In the genomic region with DNA sequence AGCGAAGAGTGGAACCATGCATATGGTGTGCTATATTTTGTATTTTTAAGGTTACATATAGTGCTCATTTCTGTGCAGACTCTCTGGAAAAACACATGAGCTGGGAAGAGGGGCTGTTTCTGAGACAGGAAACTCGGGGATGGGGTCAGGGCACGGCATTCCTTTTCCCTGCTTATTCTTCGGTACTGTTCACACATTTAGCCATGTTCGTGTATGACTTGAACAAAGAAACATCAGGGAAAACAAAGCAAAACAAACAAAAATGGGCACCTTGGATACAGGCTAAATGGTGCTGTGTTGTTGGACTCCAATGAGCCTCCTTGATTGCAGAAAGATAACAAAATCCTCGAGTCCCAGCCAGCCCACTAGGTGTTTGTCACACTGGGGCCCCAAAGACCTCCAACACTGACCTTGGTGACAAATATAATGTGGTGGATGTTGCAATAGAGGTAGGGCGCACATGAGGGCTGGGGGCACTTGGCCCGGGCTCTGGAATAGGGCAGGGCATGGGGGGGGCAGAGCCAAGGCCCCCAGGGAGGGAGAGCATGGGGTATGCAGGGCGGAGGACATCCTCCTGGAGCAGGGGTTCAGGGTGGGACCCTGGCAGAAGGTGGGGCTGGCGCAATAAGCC, we compare ENCODE assay signal across 1 cellular context.
TF ChIP-seq lines count a peak whose summit lies in the region.

No MANE protein-coding gene starts in this region.

TF ChIP-seq in HepG2, 621 proteins besides CTCF, POLR2A, EP300 and RAD21 (continued from another document and continues in another):
- TF ChIP-seq CERS6 (CRISPR knock-in tag; IDR thresholded peaks at IDR 0.05) (no peak), HOXA3 (CRISPR knock-in tag; IDR thresholded peaks at IDR 0.05) (peak; percentile 33; the same call in 1 of the 2 replicates), ZIK1 (CRISPR knock-in tag; IDR thresholded peaks at IDR 0.05; ENCODE audit: borderline replicate concordance, low read depth) (no peak), MXD3 (CRISPR knock-in tag; IDR thresholded peaks at IDR 0.05) (no peak), ZNF746 (CRISPR knock-in tag; IDR thresholded peaks at IDR 0.05) (0 out of 2 replicates have a peak, but pooled peaks have one; percentile 26), BCL6 (CRISPR knock-in tag; IDR thresholded peaks at IDR 0.05) (peak; percentile 98), NFE2 (CRISPR knock-in tag; IDR thresholded peaks at IDR 0.05) (no peak), ELF4 (CRISPR knock-in tag; IDR thresholded peaks at IDR 0.05; ENCODE audit: borderline replicate concordance) (no peak), CREB3 (CRISPR knock-in tag; IDR thresholded peaks at IDR 0.05) (no peak), ZNF33B (CRISPR knock-in tag; IDR thresholded peaks at IDR 0.05) (no peak), MAZ (IDR thresholded peaks at IDR 0.05; ENCODE audit: borderline replicate concordance, low read depth, low read length) (no peak), MAZ (CRISPR knock-in tag; IDR thresholded peaks at IDR 0.05; ENCODE audit: low read depth) (no peak; the same call in 1 of the 2 replicates), KAT8 (CRISPR knock-in tag; IDR thresholded peaks at IDR 0.05) (peak; percentile 10; the same call in 1 of the 2 replicates), ZBTB3 (CRISPR knock-in tag; IDR thresholded peaks at IDR 0.05; ENCODE audit: borderline replicate concordance, low read depth) (no peak), NFKB2 (CRISPR knock-in tag; IDR thresholded peaks at IDR 0.05; ENCODE audit: borderline replicate concordance) (no peak), ZNF3 (CRISPR knock-in tag; IDR thresholded peaks at IDR 0.05) (0 out of 2 replicates have a peak, but pooled peaks have one; percentile 32), NCOA1 (CRISPR knock-in tag; IDR thresholded peaks at IDR 0.05) (no peak), KDM3A (CRISPR knock-in tag; IDR thresholded peaks at IDR 0.05; ENCODE audit: low read depth) (0 out of 2 replicates have a peak, but pooled peaks have one; percentile 39), SP5 (CRISPR knock-in tag; IDR thresholded peaks at IDR 0.05; ENCODE audit: borderline replicate concordance, low read depth) (peak; percentile 73), NFYB (CRISPR knock-in tag; IDR thresholded peaks at IDR 0.05) (no peak), CREM (IDR thresholded peaks at IDR 0.05) (peak; percentile 58; the same call in 1 of the 2 replicates), CREM (CRISPR knock-in tag; IDR thresholded peaks at IDR 0.05) (no peak), YEATS4 (CRISPR knock-in tag; IDR thresholded peaks at IDR 0.05; ENCODE audit: borderline replicate concordance) (no peak; the same call in 1 of the 2 replicates), ZC3H13 (CRISPR knock-in tag; IDR thresholded peaks at IDR 0.05) (no peak), SP2 (CRISPR knock-in tag; IDR thresholded peaks at IDR 0.05) (no peak), PHF21A (CRISPR knock-in tag; IDR thresholded peaks at IDR 0.05) (peak; percentile 70; the same call in 1 of the 2 replicates), CENPT (CRISPR knock-in tag; IDR thresholded peaks at IDR 0.05; ENCODE audit: low read depth) (no peak), SMARCE1 (IDR thresholded peaks at IDR 0.05; ENCODE audit: borderline replicate concordance) (no peak), ESRRA (CRISPR knock-in tag; IDR thresholded peaks at IDR 0.05; ENCODE audit: low read depth) (peak; percentile 81), RORA (CRISPR knock-in tag; IDR thresholded peaks at IDR 0.05) (no peak), KLF12 (CRISPR knock-in tag; IDR thresholded peaks at IDR 0.05; ENCODE audit: borderline replicate concordance) (0 out of 2 replicates have a peak, but pooled peaks have one; percentile 66), RFXANK (CRISPR knock-in tag; IDR thresholded peaks at IDR 0.05) (no peak), MTA1 (CRISPR knock-in tag; IDR thresholded peaks at IDR 0.05; ENCODE audit: borderline replicate concordance) (peak; percentile 91; the same call in 1 of the 2 replicates)
- TF ChIP-seq, protein P1, sequence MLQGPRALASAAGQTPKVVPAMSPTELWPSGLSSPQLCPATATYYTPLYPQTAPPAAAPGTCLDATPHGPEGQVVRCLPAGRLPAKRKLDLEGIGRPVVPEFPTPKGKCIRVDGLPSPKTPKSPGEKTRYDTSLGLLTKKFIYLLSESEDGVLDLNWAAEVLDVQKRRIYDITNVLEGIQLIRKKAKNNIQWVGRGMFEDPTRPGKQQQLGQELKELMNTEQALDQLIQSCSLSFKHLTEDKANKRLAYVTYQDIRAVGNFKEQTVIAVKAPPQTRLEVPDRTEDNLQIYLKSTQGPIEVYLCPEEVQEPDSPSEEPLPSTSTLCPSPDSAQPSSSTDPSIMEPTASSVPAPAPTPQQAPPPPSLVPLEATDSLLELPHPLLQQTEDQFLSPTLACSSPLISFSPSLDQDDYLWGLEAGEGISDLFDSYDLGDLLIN (CRISPR knock-in tag; IDR thresholded peaks at IDR 0.05; ENCODE audit: borderline replicate concordance) = no peak
- TF ChIP-seq, protein P2, sequence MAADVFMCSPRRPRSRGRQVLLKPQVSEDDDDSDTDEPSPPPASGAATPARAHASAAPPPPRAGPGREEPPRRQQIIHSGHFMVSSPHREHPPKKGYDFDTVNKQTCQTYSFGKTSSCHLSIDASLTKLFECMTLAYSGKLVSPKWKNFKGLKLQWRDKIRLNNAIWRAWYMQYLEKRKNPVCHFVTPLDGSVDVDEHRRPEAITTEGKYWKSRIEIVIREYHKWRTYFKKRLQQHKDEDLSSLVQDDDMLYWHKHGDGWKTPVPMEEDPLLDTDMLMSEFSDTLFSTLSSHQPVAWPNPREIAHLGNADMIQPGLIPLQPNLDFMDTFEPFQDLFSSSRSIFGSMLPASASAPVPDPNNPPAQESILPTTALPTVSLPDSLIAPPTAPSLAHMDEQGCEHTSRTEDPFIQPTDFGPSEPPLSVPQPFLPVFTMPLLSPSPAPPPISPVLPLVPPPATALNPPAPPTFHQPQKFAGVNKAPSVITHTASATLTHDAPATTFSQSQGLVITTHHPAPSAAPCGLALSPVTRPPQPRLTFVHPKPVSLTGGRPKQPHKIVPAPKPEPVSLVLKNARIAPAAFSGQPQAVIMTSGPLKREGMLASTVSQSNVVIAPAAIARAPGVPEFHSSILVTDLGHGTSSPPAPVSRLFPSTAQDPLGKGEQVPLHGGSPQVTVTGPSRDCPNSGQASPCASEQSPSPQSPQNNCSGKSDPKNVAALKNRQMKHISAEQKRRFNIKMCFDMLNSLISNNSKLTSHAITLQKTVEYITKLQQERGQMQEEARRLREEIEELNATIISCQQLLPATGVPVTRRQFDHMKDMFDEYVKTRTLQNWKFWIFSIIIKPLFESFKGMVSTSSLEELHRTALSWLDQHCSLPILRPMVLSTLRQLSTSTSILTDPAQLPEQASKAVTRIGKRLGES (CRISPR knock-in tag; IDR thresholded peaks at IDR 0.05; ENCODE audit: borderline replicate concordance) = no peak
- TF ChIP-seq, protein P3, sequence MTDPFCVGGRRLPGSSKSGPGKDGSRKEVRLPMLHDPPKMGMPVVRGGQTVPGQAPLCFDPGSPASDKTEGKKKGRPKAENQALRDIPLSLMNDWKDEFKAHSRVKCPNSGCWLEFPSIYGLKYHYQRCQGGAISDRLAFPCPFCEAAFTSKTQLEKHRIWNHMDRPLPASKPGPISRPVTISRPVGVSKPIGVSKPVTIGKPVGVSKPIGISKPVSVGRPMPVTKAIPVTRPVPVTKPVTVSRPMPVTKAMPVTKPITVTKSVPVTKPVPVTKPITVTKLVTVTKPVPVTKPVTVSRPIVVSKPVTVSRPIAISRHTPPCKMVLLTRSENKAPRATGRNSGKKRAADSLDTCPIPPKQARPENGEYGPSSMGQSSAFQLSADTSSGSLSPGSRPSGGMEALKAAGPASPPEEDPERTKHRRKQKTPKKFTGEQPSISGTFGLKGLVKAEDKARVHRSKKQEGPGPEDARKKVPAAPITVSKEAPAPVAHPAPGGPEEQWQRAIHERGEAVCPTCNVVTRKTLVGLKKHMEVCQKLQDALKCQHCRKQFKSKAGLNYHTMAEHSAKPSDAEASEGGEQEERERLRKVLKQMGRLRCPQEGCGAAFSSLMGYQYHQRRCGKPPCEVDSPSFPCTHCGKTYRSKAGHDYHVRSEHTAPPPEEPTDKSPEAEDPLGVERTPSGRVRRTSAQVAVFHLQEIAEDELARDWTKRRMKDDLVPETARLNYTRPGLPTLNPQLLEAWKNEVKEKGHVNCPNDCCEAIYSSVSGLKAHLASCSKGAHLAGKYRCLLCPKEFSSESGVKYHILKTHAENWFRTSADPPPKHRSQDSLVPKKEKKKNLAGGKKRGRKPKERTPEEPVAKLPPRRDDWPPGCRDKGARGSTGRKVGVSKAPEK (CRISPR knock-in tag; IDR thresholded peaks at IDR 0.05; ENCODE audit: borderline replicate concordance) = no peak
- TF ChIP-seq, protein P4, sequence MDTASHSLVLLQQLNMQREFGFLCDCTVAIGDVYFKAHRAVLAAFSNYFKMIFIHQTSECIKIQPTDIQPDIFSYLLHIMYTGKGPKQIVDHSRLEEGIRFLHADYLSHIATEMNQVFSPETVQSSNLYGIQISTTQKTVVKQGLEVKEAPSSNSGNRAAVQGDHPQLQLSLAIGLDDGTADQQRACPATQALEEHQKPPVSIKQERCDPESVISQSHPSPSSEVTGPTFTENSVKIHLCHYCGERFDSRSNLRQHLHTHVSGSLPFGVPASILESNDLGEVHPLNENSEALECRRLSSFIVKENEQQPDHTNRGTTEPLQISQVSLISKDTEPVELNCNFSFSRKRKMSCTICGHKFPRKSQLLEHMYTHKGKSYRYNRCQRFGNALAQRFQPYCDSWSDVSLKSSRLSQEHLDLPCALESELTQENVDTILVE (CRISPR knock-in tag; IDR thresholded peaks at IDR 0.05) = no peak
- TF ChIP-seq, protein P5, sequence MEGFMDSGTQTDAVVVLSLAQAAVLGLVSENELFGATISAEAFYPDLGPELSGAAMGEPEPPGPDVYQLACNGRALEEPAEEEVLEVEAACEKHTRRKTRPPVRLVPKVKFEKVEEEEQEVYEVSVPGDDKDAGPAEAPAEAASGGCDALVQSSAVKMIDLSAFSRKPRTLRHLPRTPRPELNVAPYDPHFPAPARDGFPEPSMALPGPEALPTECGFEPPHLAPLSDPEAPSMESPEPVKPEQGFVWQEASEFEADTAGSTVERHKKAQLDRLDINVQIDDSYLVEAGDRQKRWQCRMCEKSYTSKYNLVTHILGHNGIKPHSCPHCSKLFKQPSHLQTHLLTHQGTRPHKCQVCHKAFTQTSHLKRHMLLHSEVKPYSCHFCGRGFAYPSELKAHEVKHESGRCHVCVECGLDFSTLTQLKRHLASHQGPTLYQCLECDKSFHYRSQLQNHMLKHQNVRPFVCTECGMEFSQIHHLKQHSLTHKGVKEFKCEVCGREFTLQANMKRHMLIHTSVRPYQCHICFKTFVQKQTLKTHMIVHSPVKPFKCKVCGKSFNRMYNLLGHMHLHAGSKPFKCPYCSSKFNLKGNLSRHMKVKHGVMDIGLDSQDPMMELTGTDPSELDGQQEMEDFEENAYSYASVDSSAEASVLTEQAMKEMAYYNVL (CRISPR knock-in tag; IDR thresholded peaks at IDR 0.05; ENCODE audit: borderline replicate concordance) = no peak
- TF ChIP-seq, protein P6, sequence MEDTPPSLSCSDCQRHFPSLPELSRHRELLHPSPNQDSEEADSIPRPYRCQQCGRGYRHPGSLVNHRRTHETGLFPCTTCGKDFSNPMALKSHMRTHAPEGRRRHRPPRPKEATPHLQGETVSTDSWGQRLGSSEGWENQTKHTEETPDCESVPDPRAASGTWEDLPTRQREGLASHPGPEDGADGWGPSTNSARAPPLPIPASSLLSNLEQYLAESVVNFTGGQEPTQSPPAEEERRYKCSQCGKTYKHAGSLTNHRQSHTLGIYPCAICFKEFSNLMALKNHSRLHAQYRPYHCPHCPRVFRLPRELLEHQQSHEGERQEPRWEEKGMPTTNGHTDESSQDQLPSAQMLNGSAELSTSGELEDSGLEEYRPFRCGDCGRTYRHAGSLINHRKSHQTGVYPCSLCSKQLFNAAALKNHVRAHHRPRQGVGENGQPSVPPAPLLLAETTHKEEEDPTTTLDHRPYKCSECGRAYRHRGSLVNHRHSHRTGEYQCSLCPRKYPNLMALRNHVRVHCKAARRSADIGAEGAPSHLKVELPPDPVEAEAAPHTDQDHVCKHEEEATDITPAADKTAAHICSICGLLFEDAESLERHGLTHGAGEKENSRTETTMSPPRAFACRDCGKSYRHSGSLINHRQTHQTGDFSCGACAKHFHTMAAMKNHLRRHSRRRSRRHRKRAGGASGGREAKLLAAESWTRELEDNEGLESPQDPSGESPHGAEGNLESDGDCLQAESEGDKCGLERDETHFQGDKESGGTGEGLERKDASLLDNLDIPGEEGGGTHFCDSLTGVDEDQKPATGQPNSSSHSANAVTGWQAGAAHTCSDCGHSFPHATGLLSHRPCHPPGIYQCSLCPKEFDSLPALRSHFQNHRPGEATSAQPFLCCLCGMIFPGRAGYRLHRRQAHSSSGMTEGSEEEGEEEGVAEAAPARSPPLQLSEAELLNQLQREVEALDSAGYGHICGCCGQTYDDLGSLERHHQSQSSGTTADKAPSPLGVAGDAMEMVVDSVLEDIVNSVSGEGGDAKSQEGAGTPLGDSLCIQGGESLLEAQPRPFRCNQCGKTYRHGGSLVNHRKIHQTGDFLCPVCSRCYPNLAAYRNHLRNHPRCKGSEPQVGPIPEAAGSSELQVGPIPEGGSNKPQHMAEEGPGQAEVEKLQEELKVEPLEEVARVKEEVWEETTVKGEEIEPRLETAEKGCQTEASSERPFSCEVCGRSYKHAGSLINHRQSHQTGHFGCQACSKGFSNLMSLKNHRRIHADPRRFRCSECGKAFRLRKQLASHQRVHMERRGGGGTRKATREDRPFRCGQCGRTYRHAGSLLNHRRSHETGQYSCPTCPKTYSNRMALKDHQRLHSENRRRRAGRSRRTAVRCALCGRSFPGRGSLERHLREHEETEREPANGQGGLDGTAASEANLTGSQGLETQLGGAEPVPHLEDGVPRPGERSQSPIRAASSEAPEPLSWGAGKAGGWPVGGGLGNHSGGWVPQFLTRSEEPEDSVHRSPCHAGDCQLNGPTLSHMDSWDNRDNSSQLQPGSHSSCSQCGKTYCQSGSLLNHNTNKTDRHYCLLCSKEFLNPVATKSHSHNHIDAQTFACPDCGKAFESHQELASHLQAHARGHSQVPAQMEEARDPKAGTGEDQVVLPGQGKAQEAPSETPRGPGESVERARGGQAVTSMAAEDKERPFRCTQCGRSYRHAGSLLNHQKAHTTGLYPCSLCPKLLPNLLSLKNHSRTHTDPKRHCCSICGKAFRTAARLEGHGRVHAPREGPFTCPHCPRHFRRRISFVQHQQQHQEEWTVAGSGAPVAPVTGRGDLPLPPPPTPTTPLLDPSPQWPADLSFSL (CRISPR knock-in tag; IDR thresholded peaks at IDR 0.05) = no peak
